9 cellular contexts compared by ENCODE assay signal in the genomic region with DNA sequence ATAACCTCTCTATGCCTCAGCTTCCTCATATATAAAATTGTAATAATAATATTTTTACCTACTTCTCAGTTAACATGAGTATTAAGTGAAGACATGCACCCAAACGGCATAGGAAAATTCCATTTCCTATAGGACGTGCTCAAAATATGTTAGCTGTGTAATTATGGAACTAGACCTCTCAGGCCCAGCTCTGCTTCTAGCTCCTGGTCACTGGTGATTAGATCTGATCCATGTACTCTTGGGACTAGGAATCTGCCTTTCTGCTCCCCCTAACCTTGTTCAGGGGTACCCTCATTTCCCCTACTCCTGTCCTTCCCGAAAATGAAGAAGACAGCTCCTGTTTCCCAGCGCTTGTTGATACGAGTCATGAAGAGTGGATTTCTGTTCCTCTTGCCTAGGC. TPM values are rescaled to one million over a fixed set of nuclear protein-coding genes. Genes with fewer than 3 reads are reported as not detected.
"Had no signal": no experiment of that assay in that cellular context is flagged by ENCODE, and none has a peak within 500 bp of the region (broad histone marks: within the 10 kb centered on the region; RNA-seq: fewer than 3 reads in every experiment).

No MANE protein-coding gene starts in this region.

- H3K9me3 ChIP-seq: HAP-1 had no signal

- H3K4me3 Mint-ChIP-seq: HFFc6 had no signal

- H2AFZ ChIP-seq: GM23248 had no signal

- H3K4me3 ChIP-seq: GM23248, HAP-1, K562 had no signal

- H3K4me1 ChIP-seq: HAP-1 had no signal

- ATAC-seq: HCT116, K562 had no signal

- H3K27ac Mint-ChIP-seq: HFFc6 had no signal

- H3K36me3 ChIP-seq: HAP-1 had no signal

- H3K9me3 Mint-ChIP-seq: HFFc6 had no signal

- DNase-seq: GM23248, GOT3, H7, HFFc6, KG1 had no signal

- H3K27ac ChIP-seq: GM23248 had no signal

- H3K9ac ChIP-seq: GM23248 had no signal

RNA-seq across cellular contexts. Expression of gene TF, which starts 29.6 kb away (rescaled TPM):
- total RNA-seq: GM23248, H4, H7 had no signal
